12 cellular contexts compared by ENCODE assay signal in the genomic region with DNA sequence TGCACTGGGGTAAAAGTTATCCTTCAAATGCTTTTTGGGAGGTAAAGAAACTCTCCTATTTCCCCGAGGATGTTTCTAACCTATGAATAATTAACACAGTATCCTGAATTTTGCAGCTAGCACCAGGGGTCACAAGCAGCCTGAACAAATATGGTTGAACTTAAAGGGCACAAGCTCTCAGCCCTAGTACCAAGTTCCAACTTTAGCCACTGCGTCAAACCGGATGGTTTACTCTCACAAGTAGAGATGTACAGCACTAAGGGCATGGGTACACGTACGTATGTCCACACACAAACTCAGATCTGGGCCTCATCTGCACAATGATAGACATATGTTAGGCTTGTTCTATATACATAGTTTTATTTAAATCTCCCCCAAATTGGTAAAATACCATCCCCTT. TPM values are rescaled to one million over a fixed set of nuclear protein-coding genes. Genes with fewer than 3 reads are reported as not detected.
DNase-seq lines count a peak whose midpoint lies in the region; ATAC-seq, FAIRE-seq and TF ChIP-seq lines count a peak whose summit lies in the region.
"Had no signal": no experiment of that assay in that cellular context is flagged by ENCODE, and none has a peak within 500 bp of the region (broad histone marks: within the 10 kb centered on the region; RNA-seq: fewer than 3 reads in every experiment).

No MANE protein-coding gene starts in this region.

- H3K9me3 ChIP-seq in CD8-positive, alpha-beta memory T cell (ENCODE audit: low read length), result no peaks in the 10 kb centered on the region
- H3K9me3 ChIP-seq: ascending aorta had no signal

- peaks cover 30% of the 10 kb centered on the region for H3K36me3 ChIP-seq in CD8-positive, alpha-beta memory T cell (ENCODE audit: insufficient read depth, low read length)
- H3K36me3 ChIP-seq: ascending aorta had no signal

- H3K4me3 ChIP-seq in CD8-positive, alpha-beta memory T cell (ENCODE audit: low read length), result peak overlapping the region; percentile 91
- H3K4me3 ChIP-seq in LNCaP clone FGC (ENCODE audit: low read depth, low read length), result no peak overlapping the region
- H3K4me3 ChIP-seq: ascending aorta had no signal

- peak overlapping the region; percentile 95 to 100 (median 98) for H3K27ac Mint-ChIP-seq in CD8-positive, alpha-beta memory T cell
- peak overlapping the region; percentile 100 for H3K27ac Mint-ChIP-seq in activated naive CD8-positive, alpha-beta T cell treated with anti-CD3 and anti-CD28 coated beads for 36 hours
- peak overlapping the region; percentile 96 to 99 for H3K27ac Mint-ChIP-seq in natural killer cell

- ATAC-seq in natural killer cell (no peak), left cardiac atrium (no peak)
- ATAC-seq: left ventricle myocardium superior had no signal

- TF ChIP-seq CTCF in LNCaP clone FGC (IDR thresholded peaks at IDR 0.05; ENCODE audit: control insufficient read depth, extremely low read depth, insufficient read depth) (no peak), natural killer cell (IDR thresholded peaks at IDR 0.05) (no peak)

- intact Hi-C loops in natural killer cell (cut with micrococcal nuclease), result no loop called here
- intact Hi-C loops in left cardiac atrium (cut with DNase I), result no loop called here
- intact Hi-C loops in posterior cingulate gyrus (cut with DNase I), result no loop called here

- peak overlapping the region; percentile 38 for H3K27ac ChIP-seq in CD8-positive, alpha-beta memory T cell (ENCODE audit: low read depth, low read length)
- H3K27ac ChIP-seq: ascending aorta had no signal

- no peak for DNase-seq in CD8-positive, alpha-beta memory T cell
- DNase-seq in LNCaP clone FGC (ENCODE audit: low read depth) (peak; percentile 58), natural killer cell (no peak), H54 (ENCODE audit: insufficient read length, low spot score) (no peak), left cardiac atrium (no peak), cortex of kidney (lab: John Stamatoyannopoulos, UW) (no peak), posterior cingulate gyrus (no peak)
- no peak for DNase-seq in activated naive CD8-positive, alpha-beta T cell treated with anti-CD3 and anti-CD28 coated beads for 36 hours
- DNase-seq: left ventricle myocardium superior, NCI-H524, SHP77 treated with DMSO at 0.1 percent for 48 hours had no signal

- H3K27me3 Mint-ChIP-seq in CD8-positive, alpha-beta memory T cell, result no peaks in the 10 kb centered on the region
- no peaks in the 10 kb centered on the region for H3K27me3 Mint-ChIP-seq in activated naive CD8-positive, alpha-beta T cell treated with anti-CD3 and anti-CD28 coated beads for 36 hours
- H3K27me3 Mint-ChIP-seq in natural killer cell (ENCODE audit: low read depth in 2 of 2), result no peaks in the 10 kb centered on the region

- peaks cover 71% of the 10 kb centered on the region for H3K4me1 ChIP-seq in CD8-positive, alpha-beta memory T cell (ENCODE audit: insufficient read depth, low read length)
- H3K4me1 ChIP-seq: ascending aorta had no signal

- CTCF ChIA-PET in CD8-positive, alpha-beta memory T cell (lab: Charles Lee), result interaction anchor here (0.8 to 12.4 kb wide), 5 partner anchors 9 to 89 kb away, joined by 3 to 211 read pairs (median 7); no protein-coding TSS in a partner anchor

- no peak for TF ChIP-seq POLR2A in H54 (IDR thresholded peaks at IDR 0.05; ENCODE audit: low read depth, low read length)

- peaks cover 17 to 74% (median 31%) of the 10 kb centered on the region in 3 donors for H3K36me3 Mint-ChIP-seq in CD8-positive, alpha-beta memory T cell
- peaks cover 65% of the 10 kb centered on the region for H3K36me3 Mint-ChIP-seq in activated naive CD8-positive, alpha-beta T cell treated with anti-CD3 and anti-CD28 coated beads for 36 hours
- H3K36me3 Mint-ChIP-seq in natural killer cell, result no peaks in the 10 kb centered on the region

- H3K4me3 Mint-ChIP-seq in CD8-positive, alpha-beta memory T cell, result peak overlapping the region; percentile 97 to 100 (median 99)
- peak overlapping the region; percentile 98 for H3K4me3 Mint-ChIP-seq in activated naive CD8-positive, alpha-beta T cell treated with anti-CD3 and anti-CD28 coated beads for 36 hours
- H3K4me3 Mint-ChIP-seq in natural killer cell, result peak overlapping the region; percentile 98

- H3K4me1 Mint-ChIP-seq in CD8-positive, alpha-beta memory T cell, result peaks cover 66 to 82% (median 77%) of the 10 kb centered on the region in 3 donors
- peaks cover 65% of the 10 kb centered on the region for H3K4me1 Mint-ChIP-seq in activated naive CD8-positive, alpha-beta T cell treated with anti-CD3 and anti-CD28 coated beads for 36 hours
- H3K4me1 Mint-ChIP-seq in natural killer cell, result peaks cover 78 to 81% of the 10 kb centered on the region in 2 donors

- POLR2A ChIA-PET in CD8-positive, alpha-beta memory T cell (lab: Charles Lee), result interaction anchor here (1.0 to 3.6 kb wide), 4 partner anchors 13 to 87 kb away, joined by 3 to 52 read pairs (median 4); no protein-coding TSS in a partner anchor

- FAIRE-seq in H54 (lab: Jason Lieb, UNC), result no peak

- no peaks in the 10 kb centered on the region for H3K27me3 ChIP-seq in CD8-positive, alpha-beta memory T cell (ENCODE audit: insufficient read depth, low read length, poor library complexity, severe bottlenecking)

- H3K9me3 Mint-ChIP-seq in CD8-positive, alpha-beta memory T cell, result no peaks in the 10 kb centered on the region
- no peaks in the 10 kb centered on the region for H3K9me3 Mint-ChIP-seq in activated naive CD8-positive, alpha-beta T cell treated with anti-CD3 and anti-CD28 coated beads for 36 hours
- H3K9me3 Mint-ChIP-seq in natural killer cell, result no peaks in the 10 kb centered on the region

RNA-seq across cellular contexts. Expression of a gene that starts 4.7 kb away (rescaled TPM):
- 10 to 100 TPM; 71.7 to 74.1 TPM for total RNA-seq in CD8-positive, alpha-beta memory T cell
- 42.3 TPM for polyA plus RNA-seq in CD8-positive, alpha-beta memory T cell
- total RNA-seq in activated naive CD8-positive, alpha-beta T cell treated with anti-CD3 and anti-CD28 coated beads for 36 hours, result 10 to 100 TPM; 55.1 to 56.7 TPM
- total RNA-seq in natural killer cell (100 to 1,000 TPM; 432 to 516 (median 438) TPM), left cardiac atrium (1 to 10 TPM; 3.5 to 5.0 TPM)

Comparison
In these comparisons a context has a peak if more than half of its experiments do, and no peak if none do; other contexts are left out.
1. RNA of a gene that starts 4.7 kb away (total RNA-seq): 432 to 516 TPM in natural killer cell, 71.7 to 74.1 TPM in CD8-positive, alpha-beta memory T cell and 55.1 to 56.7 TPM in activated naive CD8-positive, alpha-beta T cell treated with anti-CD3 and anti-CD28 coated beads for 36 hours; 3.5 to 5.0 TPM in left cardiac atrium; every median in the first group is over 4 times any median in the second.
2. Peak in every context shown above with its lines, with median percentiles within 50 percentile points of each other: H3K27ac Mint-ChIP-seq and H3K4me3 Mint-ChIP-seq.